Comparison of ENCODE assay signal across 4 cellular contexts in the genomic region with DNA sequence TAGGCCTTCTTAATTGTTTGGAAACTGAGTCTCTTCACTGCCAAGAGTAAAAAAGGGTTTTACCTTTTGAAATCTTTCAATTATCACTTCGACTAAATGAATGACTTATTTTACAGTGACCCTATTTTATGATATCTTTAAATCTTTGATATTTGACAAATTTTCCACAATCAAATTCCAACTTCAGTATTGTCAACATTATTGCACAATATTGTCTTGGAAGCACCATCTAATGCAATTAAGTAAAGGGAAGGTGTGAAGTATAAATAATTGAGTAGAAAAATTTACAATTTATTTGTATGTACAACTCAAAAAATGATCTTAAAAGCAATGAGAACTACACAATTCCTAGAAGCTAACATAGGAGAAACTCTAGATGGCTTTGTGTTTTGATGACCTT.
TF ChIP-seq lines count a peak whose summit lies in the region.

No MANE protein-coding gene starts in this region.

TF ChIP-seq in HepG2, 621 proteins besides CTCF, POLR2A, EP300 and RAD21:
- TF ChIP-seq GPN1 (CRISPR knock-in tag; IDR thresholded peaks at IDR 0.05; ENCODE audit: borderline replicate concordance) (no peak), DMAP1 (CRISPR knock-in tag; IDR thresholded peaks at IDR 0.05) (no peak), CEBPB (IDR thresholded peaks at IDR 0.05; ENCODE audit: borderline replicate concordance, low read depth, low read length) (peak; percentile 67; the same call in 1 of the 2 replicates), ZNF260 (CRISPR knock-in tag; IDR thresholded peaks at IDR 0.05; ENCODE audit: borderline replicate concordance, low read depth) (no peak), CEBPG (CRISPR knock-in tag; IDR thresholded peaks at IDR 0.05) (no peak), ZNF569 (CRISPR knock-in tag; IDR thresholded peaks at IDR 0.05; ENCODE audit: borderline replicate concordance) (no peak)

TF ChIP-seq in IMR-90, 13 proteins besides CTCF, POLR2A, EP300 and RAD21:
- no peak for TF ChIP-seq MAZ (IDR thresholded peaks at IDR 0.05; ENCODE audit: borderline replicate concordance, low read depth, low read length)
- TF ChIP-seq CEBPB (IDR thresholded peaks at IDR 0.05; ENCODE audit: low read depth, low read length) = peak; percentile 69

TF ChIP-seq in K562, 482 proteins besides CTCF, POLR2A, EP300 and RAD21 (continues in another document):
- TF ChIP-seq, protein P1, sequence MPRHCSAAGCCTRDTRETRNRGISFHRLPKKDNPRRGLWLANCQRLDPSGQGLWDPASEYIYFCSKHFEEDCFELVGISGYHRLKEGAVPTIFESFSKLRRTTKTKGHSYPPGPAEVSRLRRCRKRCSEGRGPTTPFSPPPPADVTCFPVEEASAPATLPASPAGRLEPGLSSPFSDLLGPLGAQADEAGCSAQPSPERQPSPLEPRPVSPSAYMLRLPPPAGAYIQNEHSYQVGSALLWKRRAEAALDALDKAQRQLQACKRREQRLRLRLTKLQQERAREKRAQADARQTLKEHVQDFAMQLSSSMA (CRISPR knock-in tag; IDR thresholded peaks at IDR 0.05) = no peak
- TF ChIP-seq SOX6 (IDR thresholded peaks at IDR 0.05) (no peak), THRAP3 (IDR thresholded peaks at IDR 0.05; ENCODE audit: borderline replicate concordance) (no peak), PPARD (CRISPR knock-in tag; IDR thresholded peaks at IDR 0.05) (no peak), ZNF696 (CRISPR knock-in tag; conservative IDR thresholded peaks at IDR 0.05) (no peak), RFX7 (CRISPR knock-in tag; IDR thresholded peaks at IDR 0.05) (no peak), POU5F1 (IDR thresholded peaks at IDR 0.05; ENCODE audit: borderline replicate concordance, low read depth, low read length, partially characterized antibody) (no peak), SREBF1 (IDR thresholded peaks at IDR 0.05; ENCODE audit: borderline replicate concordance, low read depth, low read length) (no peak)
- TF ChIP-seq, protein P2, sequence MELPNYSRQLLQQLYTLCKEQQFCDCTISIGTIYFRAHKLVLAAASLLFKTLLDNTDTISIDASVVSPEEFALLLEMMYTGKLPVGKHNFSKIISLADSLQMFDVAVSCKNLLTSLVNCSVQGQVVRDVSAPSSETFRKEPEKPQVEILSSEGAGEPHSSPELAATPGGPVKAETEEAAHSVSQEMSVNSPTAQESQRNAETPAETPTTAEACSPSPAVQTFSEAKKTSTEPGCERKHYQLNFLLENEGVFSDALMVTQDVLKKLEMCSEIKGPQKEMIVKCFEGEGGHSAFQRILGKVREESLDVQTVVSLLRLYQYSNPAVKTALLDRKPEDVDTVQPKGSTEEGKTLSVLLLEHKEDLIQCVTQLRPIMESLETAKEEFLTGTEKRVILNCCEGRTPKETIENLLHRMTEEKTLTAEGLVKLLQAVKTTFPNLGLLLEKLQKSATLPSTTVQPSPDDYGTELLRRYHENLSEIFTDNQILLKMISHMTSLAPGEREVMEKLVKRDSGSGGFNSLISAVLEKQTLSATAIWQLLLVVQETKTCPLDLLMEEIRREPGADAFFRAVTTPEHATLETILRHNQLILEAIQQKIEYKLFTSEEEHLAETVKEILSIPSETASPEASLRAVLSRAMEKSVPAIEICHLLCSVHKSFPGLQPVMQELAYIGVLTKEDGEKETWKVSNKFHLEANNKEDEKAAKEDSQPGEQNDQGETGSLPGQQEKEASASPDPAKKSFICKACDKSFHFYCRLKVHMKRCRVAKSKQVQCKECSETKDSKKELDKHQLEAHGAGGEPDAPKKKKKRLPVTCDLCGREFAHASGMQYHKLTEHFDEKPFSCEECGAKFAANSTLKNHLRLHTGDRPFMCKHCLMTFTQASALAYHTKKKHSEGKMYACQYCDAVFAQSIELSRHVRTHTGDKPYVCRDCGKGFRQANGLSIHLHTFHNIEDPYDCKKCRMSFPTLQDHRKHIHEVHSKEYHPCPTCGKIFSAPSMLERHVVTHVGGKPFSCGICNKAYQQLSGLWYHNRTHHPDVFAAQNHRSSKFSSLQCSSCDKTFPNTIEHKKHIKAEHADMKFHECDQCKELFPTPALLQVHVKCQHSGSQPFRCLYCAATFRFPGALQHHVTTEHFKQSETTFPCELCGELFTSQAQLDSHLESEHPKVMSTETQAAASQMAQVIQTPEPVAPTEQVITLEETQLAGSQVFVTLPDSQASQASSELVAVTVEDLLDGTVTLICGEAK (IDR thresholded peaks at IDR 0.05) = no peak
- TF ChIP-seq, protein P2 (CRISPR knock-in tag; IDR thresholded peaks at IDR 0.05) = no peak
- TF ChIP-seq, protein P3, sequence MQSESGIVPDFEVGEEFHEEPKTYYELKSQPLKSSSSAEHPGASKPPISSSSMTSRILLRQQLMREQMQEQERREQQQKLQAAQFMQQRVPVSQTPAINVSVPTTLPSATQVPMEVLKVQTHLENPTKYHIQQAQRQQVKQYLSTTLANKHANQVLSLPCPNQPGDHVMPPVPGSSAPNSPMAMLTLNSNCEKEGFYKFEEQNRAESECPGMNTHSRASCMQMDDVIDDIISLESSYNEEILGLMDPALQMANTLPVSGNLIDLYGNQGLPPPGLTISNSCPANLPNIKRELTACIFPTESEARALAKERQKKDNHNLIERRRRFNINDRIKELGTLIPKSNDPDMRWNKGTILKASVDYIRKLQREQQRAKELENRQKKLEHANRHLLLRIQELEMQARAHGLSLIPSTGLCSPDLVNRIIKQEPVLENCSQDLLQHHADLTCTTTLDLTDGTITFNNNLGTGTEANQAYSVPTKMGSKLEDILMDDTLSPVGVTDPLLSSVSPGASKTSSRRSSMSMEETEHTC (IDR thresholded peaks at IDR 0.05) = no peak

TF ChIP-seq in H1, 55 proteins besides CTCF, POLR2A, EP300 and RAD21:
- no peak for TF ChIP-seq JUND (IDR thresholded peaks at IDR 0.05; ENCODE audit: low read length)
- peak; percentile 62; the same call in 1 of the 2 replicates for TF ChIP-seq CEBPB (IDR thresholded peaks at IDR 0.05; ENCODE audit: low read depth, low read length)
